ENCODE assay signal across 8 cellular contexts in the genomic region with DNA sequence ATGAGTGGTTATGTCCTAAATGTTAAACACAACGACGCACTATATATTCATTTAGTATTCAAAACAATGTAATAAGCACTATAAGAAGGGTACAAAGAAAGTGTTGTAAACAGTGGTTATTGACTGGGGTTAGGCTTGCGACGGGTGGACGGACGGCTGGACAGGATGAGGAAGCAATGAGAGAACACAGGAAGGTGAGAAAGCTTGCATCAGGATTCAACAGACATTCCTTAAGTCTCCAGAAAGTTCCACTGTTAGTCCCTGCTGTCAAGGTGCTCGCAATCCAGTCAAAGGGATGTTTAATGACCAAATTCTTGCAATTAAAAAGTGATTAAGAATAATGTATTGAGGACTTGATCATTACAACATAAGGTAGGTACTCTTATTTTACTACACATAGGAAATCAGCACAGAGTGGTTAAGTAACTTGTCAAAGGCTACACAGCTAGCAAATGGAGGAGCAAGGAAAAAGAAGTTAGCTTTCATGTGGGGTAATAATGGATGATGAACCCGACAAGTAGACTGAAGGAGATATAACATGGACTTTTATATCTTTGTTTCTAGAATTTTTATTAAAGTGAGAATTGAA. TPM values are rescaled to one million over a fixed set of nuclear protein-coding genes. Genes with fewer than 3 reads are reported as not detected.
A peak's percentile ranks its signal among the peaks of the same experiment; 100 is the strongest.
DNase-seq lines count a peak whose midpoint lies in the region; ATAC-seq and TF ChIP-seq lines count a peak whose summit lies in the region.

No MANE protein-coding gene starts in this region.

- peak; percentile 1 for ATAC-seq in GM21360 (IDR thresholded peaks at IDR 0.05; ENCODE audit: unreplicated experiment)

- no peaks in the 10 kb centered on the region for H3K4me1 ChIP-seq in urinary bladder (ENCODE audit: insufficient read depth)

- H3K36me3 ChIP-seq in urinary bladder (ENCODE audit: insufficient read depth), result no peaks in the 10 kb centered on the region

- no peak for TF ChIP-seq CTCF in AG09309 (IDR thresholded peaks at IDR 0.05; ENCODE audit: control insufficient read depth, insufficient read depth, low read depth, low read length, missing control alignments)
- TF ChIP-seq CTCF in cardiac fibroblast (IDR thresholded peaks at IDR 0.05; ENCODE audit: low read depth, low read length), result no peak

- H3K4me3 ChIP-seq in AG09309 (ENCODE audit: control insufficient read depth, low read depth, low read length) (peak overlapping the region; percentile 95), cardiac fibroblast (replicated peaks in 1 of 2; ENCODE audit: low read depth in 2 of 2, low read length in 2 of 2) (peak overlapping the region; percentile 62 to 92), urinary bladder (ENCODE audit: low read depth, low read length) (peak overlapping the region; percentile 69)

- H3K27ac ChIP-seq in urinary bladder (ENCODE audit: low read depth), result peak overlapping the region; percentile 82

- WGBS in urinary bladder, result 21% methylated on average over 8 of the region's 8 CpGs

- DNase-seq in AG09309 (ENCODE audit: low read depth) (no peak), NOMO-1 treated with DMSO at 0.1 percent for 48 hours (lab: John Stamatoyannopoulos, UW; ENCODE audit: unreplicated experiment) (peak; percentile 67), cardiac fibroblast (ENCODE audit: low read depth in 2 of 2) (peak; percentile 30 to 46), lung microvascular endothelial cell (ENCODE audit: low read depth in 2 of 2) (peak; percentile 41 to 70), midbrain (lab: John Stamatoyannopoulos, UW) (no peak)
- no peak for DNase-seq in activated CD8-positive, alpha-beta memory T cell treated with anti-CD3 and anti-CD28 coated beads, Interleukin-2, amount 50 U/mL, for 4 hours

RNA-seq across cellular contexts. Expression of gene ACBD6, which starts 1.0 kb away (rescaled TPM):
- 46.2 and 47.9 TPM in 2 replicates for total RNA-seq in lung microvascular endothelial cell
- 51.0 TPM for total RNA-seq in urinary bladder
- polyA plus RNA-seq in urinary bladder, result 36.7 TPM

RNA-seq across cellular contexts. Expression of gene OVAAL, which starts 55.4 kb away (rescaled TPM):
- total RNA-seq in lung microvascular endothelial cell (not detected in 2 replicates), urinary bladder (0.26 TPM)
- not detected for polyA plus RNA-seq in urinary bladder

Comparison
In these comparisons a context has a peak if more than half of its experiments do, and no peak if none do; other contexts are left out.
1. DNase-seq: peak in NOMO-1 treated with DMSO at 0.1 percent for 48 hours (single experiment), cardiac fibroblast (2 of 2) and lung microvascular endothelial cell (2 of 2); none in AG09309 (single experiment), midbrain (single experiment) and activated CD8-positive, alpha-beta memory T cell treated with anti-CD3 and anti-CD28 coated beads, Interleukin-2, amount 50 U/mL, for 4 hours (single experiment).
2. Peak in every context shown above with its lines, with median percentiles within 50 percentile points of each other: H3K4me3 ChIP-seq.